ENCODE assay signal across 17 cellular contexts in genomic region chr17:8255499-8255898, GRCh38. TPM values are rescaled to one million over a fixed set of nuclear protein-coding genes. Genes with fewer than 3 reads are reported as not detected.
DNase-seq lines count a peak whose midpoint lies in the region; ATAC-seq and TF ChIP-seq lines count a peak whose summit lies in the region.
"Had no signal": no experiment of that assay in that cellular context is flagged by ENCODE, and none has a peak within 500 bp of the region (broad histone marks: within the 10 kb centered on the region; RNA-seq: fewer than 3 reads in every experiment).

No MANE protein-coding gene starts in this region.

- no peaks in the 10 kb centered on the region for H3K27me3 Mint-ChIP-seq in neural crest cell (ENCODE audit: low read depth)
- H3K27me3 Mint-ChIP-seq: CD8-positive, alpha-beta memory T cell; T-helper 17 cell had no signal

- H3K36me3 Mint-ChIP-seq in neural crest cell (ENCODE audit: low read depth) = peaks cover 12% of the 10 kb centered on the region

- in situ Hi-C loops in brain microvascular endothelial cell (cut with HindIII; ENCODE audit: low pct_ligation_motif_present, low sequenced_read_pairs) = no loop called here

- no peaks in the 10 kb centered on the region for H3K9me3 Mint-ChIP-seq in neural crest cell
- H3K9me3 Mint-ChIP-seq: CD8-positive, alpha-beta memory T cell had no signal

- peak overlapping the region; percentile 44 for H3K4me3 Mint-ChIP-seq in neural crest cell
- H3K4me3 Mint-ChIP-seq: CD8-positive, alpha-beta memory T cell; T-helper 17 cell had no signal

- intact Hi-C loops in sciatic nerve (cut with DNase I) = no loop called here

- H3K36me3 ChIP-seq in brain microvascular endothelial cell (replicated peaks) = peaks cover 31% of the 10 kb centered on the region

- H3K27ac ChIP-seq in brain microvascular endothelial cell = no peak overlapping the region
- H3K27ac ChIP-seq: hepatocyte, skin epidermis, transverse colon had no signal

- peaks cover 3% of the 10 kb centered on the region for H3K4me1 Mint-ChIP-seq in neural crest cell

- peak; percentile 42 for TF ChIP-seq CTCF in brain microvascular endothelial cell (IDR thresholded peaks at IDR 0.05; ENCODE audit: low read depth, low read length, missing control alignments)
- TF ChIP-seq CTCF in neural crest cell (conservative IDR thresholded peaks at IDR 0.05) = peak; percentile 27

- ATAC-seq in sciatic nerve = no peak
- ATAC-seq: activated CD4-positive, CD25-positive, alpha-beta regulatory T cell treated with anti-CD3 and anti-CD28 coated beads, Interleukin-2, amount 50 U/mL, for 24 hours; T-helper 17 cell had no signal

- H3K27me3 ChIP-seq in brain microvascular endothelial cell (replicated peaks) = no peaks in the 10 kb centered on the region
- H3K27me3 ChIP-seq: hepatocyte, transverse colon had no signal

- peak; percentile 24 for DNase-seq in DMS53 (lab: John Stamatoyannopoulos, UW)
- DNase-seq in DMS53 treated with DMSO at 0.1 percent for 48 hours (lab: John Stamatoyannopoulos, UW; ENCODE audit: unreplicated experiment) = no peak
- no peak for DNase-seq in brain microvascular endothelial cell
- DNase-seq in neural crest cell (ENCODE audit: low read depth, low spot score) = no peak
- no peak for DNase-seq in NCI-H748 (lab: John Stamatoyannopoulos, UW; ENCODE audit: unreplicated experiment)
- no peak for DNase-seq in sciatic nerve (ENCODE audit: low spot score)
- DNase-seq: 8988T; NCI-H1436 treated with DMSO at 0.1 percent for 48 hours; NCI-H2227 treated with DMSO at 0.1 percent for 48 hours; NK-92 treated with Interleukin-12 subunit alpha and Interleukin-12 subunit beta, amount 100 ng/mL, for 24 hours; Right ventricle myocardium superior; T-helper 17 cell; transverse colon had no signal

- H3K27ac Mint-ChIP-seq in neural crest cell (ENCODE audit: unreplicated experiment) = no peak overlapping the region
- H3K27ac Mint-ChIP-seq: CD8-positive, alpha-beta memory T cell; T-helper 17 cell had no signal

- H3K4me3 ChIP-seq in brain microvascular endothelial cell (ENCODE audit: low read depth, low read length) = no peak overlapping the region
- H3K4me3 ChIP-seq: hepatocyte, skin epidermis, transverse colon had no signal

RNA-seq across cellular contexts. Expression of gene PFAS, which starts 6.4 kb away (rescaled TPM):
- total RNA-seq in neural crest cell (201 and 217 TPM in 2 replicates), sciatic nerve (27.5 TPM)

RNA-seq across cellular contexts. Expression of gene CTC1, which starts 7.6 kb away (rescaled TPM):
- 39.7 and 44.8 TPM in 2 replicates for total RNA-seq in neural crest cell
- total RNA-seq in sciatic nerve = 54.5 TPM

RNA-seq across cellular contexts. Expression of gene RANGRF, which starts 33.0 kb away (rescaled TPM):
- 48.5 and 51.0 TPM in 2 replicates for total RNA-seq in neural crest cell
- total RNA-seq in sciatic nerve = 20.9 TPM

RNA-seq across cellular contexts. Expression of gene SLC25A35, which starts 39.7 kb away (rescaled TPM):
- 2.3 and 3.5 TPM in 2 replicates for total RNA-seq in neural crest cell
- 6.7 TPM for total RNA-seq in sciatic nerve

RNA-seq across cellular contexts. Expression of gene AURKB, which starts 45.1 kb away (rescaled TPM):
- total RNA-seq in neural crest cell (176 and 186 TPM in 2 replicates), sciatic nerve (48.5 TPM)
